Comparison of ENCODE assay signal across 35 cellular contexts in the genomic region with DNA sequence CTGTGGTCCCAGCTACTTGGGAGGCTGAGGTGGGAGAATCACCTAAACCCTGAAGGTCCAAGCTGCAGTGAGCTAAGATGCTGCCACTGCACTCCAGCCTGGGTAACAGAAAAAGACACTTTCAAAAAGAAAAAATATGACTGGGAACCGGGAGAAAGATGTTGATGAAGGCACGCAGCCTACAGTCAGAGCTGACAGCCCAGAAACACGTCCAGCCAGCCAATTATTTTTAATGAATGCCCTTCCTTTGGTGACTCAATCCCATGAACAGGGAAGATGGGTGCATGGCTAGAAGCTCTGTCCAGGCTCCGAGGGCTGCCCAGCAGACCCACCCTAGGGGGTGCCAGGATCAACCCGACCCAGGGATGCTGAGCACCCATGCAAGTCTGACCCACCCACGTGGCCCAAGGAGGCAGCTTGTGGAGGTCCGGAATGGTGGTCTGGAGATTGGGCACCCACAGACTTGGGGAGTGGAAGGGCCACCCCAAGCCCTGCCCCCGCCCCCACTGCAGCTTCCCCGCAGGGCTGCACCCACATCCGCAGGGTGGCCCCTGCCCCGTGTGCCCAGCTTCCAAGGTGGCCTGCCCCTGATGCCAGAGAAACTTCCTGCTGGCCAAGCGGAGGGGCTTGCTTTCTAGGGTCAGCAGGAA. TPM values are rescaled to one million over a fixed set of nuclear protein-coding genes. Genes with fewer than 3 reads are reported as not detected.
DNase-seq lines count a peak whose midpoint lies in the region; ATAC-seq and TF ChIP-seq lines count a peak whose summit lies in the region.
"Had no signal": no experiment of that assay in that cellular context is flagged by ENCODE, and none has a peak within 500 bp of the region (broad histone marks: within the 10 kb centered on the region; RNA-seq: fewer than 3 reads in every experiment).

No MANE protein-coding gene starts in this region.

- no peaks in the 10 kb centered on the region for H3K27me3 ChIP-seq in vagina
- H3K27me3 ChIP-seq: cardiac muscle cell, heart left ventricle, pancreas, upper lobe of left lung had no signal

- no peak for TF ChIP-seq POLR2A in vagina (IDR thresholded peaks at IDR 0.05)

- TF ChIP-seq CTCF in glutamatergic neuron (IDR thresholded peaks at IDR 0.05; ENCODE audit: partially characterized antibody, unreplicated experiment) (no peak), vagina (IDR thresholded peaks at IDR 0.05) (no peak)

- H3K9me3 Mint-ChIP-seq in glutamatergic neuron (ENCODE audit: unreplicated experiment) = peaks cover 5% of the 10 kb centered on the region
- H3K9me3 Mint-ChIP-seq: activated T-helper 17 cell treated with anti-CD3 and anti-CD28 coated beads, Interleukin-2, amount 50 U/mL, for 72 hours; CD4-positive, alpha-beta T cell; neural crest cell had no signal

- no peaks in the 10 kb centered on the region for H3K36me3 ChIP-seq in vagina
- H3K36me3 ChIP-seq: cardiac muscle cell, heart left ventricle, pancreas, upper lobe of left lung had no signal

- intact Hi-C loops in Right ventricle myocardium superior (cut with DNase I) (no loop called here), cardiac septum (cut with DNase I) (no loop called here), posterior vena cava (cut with DNase I) (no loop called here), vagina (cut with DNase I) (no loop called here)

- peaks cover 16% of the 10 kb centered on the region for H3K4me1 Mint-ChIP-seq in glutamatergic neuron (ENCODE audit: low read depth, unreplicated experiment)
- H3K4me1 Mint-ChIP-seq: activated T-helper 17 cell treated with anti-CD3 and anti-CD28 coated beads, Interleukin-2, amount 50 U/mL, for 72 hours; neural crest cell had no signal

- H3K27me3 Mint-ChIP-seq in glutamatergic neuron (ENCODE audit: unreplicated experiment) = peaks cover 5% of the 10 kb centered on the region
- H3K27me3 Mint-ChIP-seq: activated T-helper 17 cell treated with anti-CD3 and anti-CD28 coated beads, Interleukin-2, amount 50 U/mL, for 72 hours; CD4-positive, alpha-beta T cell had no signal

- ATAC-seq in Right ventricle myocardium superior (ENCODE audit: poor library complexity) = no peak
- ATAC-seq: activated CD8-positive, alpha-beta T cell treated with anti-CD3 and anti-CD28 coated beads, Interleukin-2, amount 10 ng/mL, durations not matched to agents 7 days and 5 days; activated T-helper 17 cell treated with anti-CD3 and anti-CD28 coated beads, Interleukin-2, amount 50 U/mL, for 72 hours; HCT116; Panc1; pancreas had no signal

- no peak overlapping the region for H3K27ac Mint-ChIP-seq in glutamatergic neuron (ENCODE audit: unreplicated experiment)
- H3K27ac Mint-ChIP-seq: activated CD8-positive, alpha-beta T cell treated with anti-CD3 and anti-CD28 coated beads, Interleukin-2, amount 10 ng/mL, durations not matched to agents 7 days and 5 days; activated naive CD8-positive, alpha-beta T cell; activated T-helper 17 cell treated with anti-CD3 and anti-CD28 coated beads, Interleukin-2, amount 50 U/mL, for 72 hours; CD4-positive, alpha-beta T cell had no signal

- peak overlapping the region; percentile 72 for H3K27ac ChIP-seq in vagina
- H3K27ac ChIP-seq: cardiac muscle cell, pancreas, upper lobe of left lung, VCaP had no signal

- H3K36me3 Mint-ChIP-seq in glutamatergic neuron (ENCODE audit: unreplicated experiment) = peaks cover 8% of the 10 kb centered on the region
- H3K36me3 Mint-ChIP-seq: activated naive CD8-positive, alpha-beta T cell had no signal

- H3K4me1 ChIP-seq in vagina = peaks cover 43% of the 10 kb centered on the region
- H3K4me1 ChIP-seq: pancreas, upper lobe of left lung had no signal

- H3K9me3 ChIP-seq in vagina = no peaks in the 10 kb centered on the region
- H3K9me3 ChIP-seq: heart left ventricle, pancreas had no signal

- DNase-seq in Right ventricle myocardium superior = peak; percentile 24
- no peak for DNase-seq in cardiac septum (ENCODE audit: low spot score)
- DNase-seq in glutamatergic neuron = peak; percentile 9
- DNase-seq in posterior vena cava (ENCODE audit: low spot score) = peak; percentile 76
- DNase-seq in vagina (ENCODE audit: extremely low spot score in 2 of 2) = no peak
- DNase-seq in globus pallidus (ENCODE audit: low spot score) = no peak
- no peak for DNase-seq in activated CD4-positive, alpha-beta T cell treated with anti-CD3 and anti-CD28 coated beads for 1 hour
- no peak for DNase-seq in NCI-H82 treated with DMSO at 0.1 percent for 48 hours (lab: John Stamatoyannopoulos, UW; ENCODE audit: unreplicated experiment)
- DNase-seq: activated CD4-positive, alpha-beta T cell treated with anti-CD3 and anti-CD28 coated beads for 4 hours; activated CD8-positive, alpha-beta T cell treated with anti-CD3 and anti-CD28 coated beads, Interleukin-2, amount 10 ng/mL, durations not matched to agents 7 days and 5 days; anterior cingulate cortex; CD4-positive, alpha-beta T cell; cortex of kidney; DND-41; islet precursor cell; Karpas-422; NCI-H1417; NCI-H2029 treated with DMSO at 0.1 percent for 48 hours; NCI-H226; NCI-H748 treated with DMSO at 0.1 percent for 48 hours; stimulated activated CD4-positive, alpha-beta T cell treated with anti-CD3 and anti-CD28 coated beads, Interleukin-12 subunit alpha, Interleukin-12 subunit beta, amount 100 ng/mL, for 4 hours; stimulated activated CD4-positive, alpha-beta T cell treated with anti-CD3 and anti-CD28 coated beads, Interleukin-4, amount 100 ng/mL, for 1 hour; SW 1271; T-helper 9 cell; upper lobe of left lung had no signal

- no peak overlapping the region for H3K4me3 ChIP-seq in vagina
- H3K4me3 ChIP-seq: cardiac muscle cell, heart left ventricle, lung, pancreas, upper lobe of left lung had no signal

- no peak overlapping the region for H3K4me3 Mint-ChIP-seq in glutamatergic neuron (ENCODE audit: unreplicated experiment)
- H3K4me3 Mint-ChIP-seq: activated CD8-positive, alpha-beta T cell treated with anti-CD3 and anti-CD28 coated beads, Interleukin-2, amount 10 ng/mL, durations not matched to agents 7 days and 5 days; activated naive CD8-positive, alpha-beta T cell; activated T-helper 17 cell treated with anti-CD3 and anti-CD28 coated beads, Interleukin-2, amount 50 U/mL, for 72 hours; CD4-positive, alpha-beta T cell; neural crest cell had no signal

RNA-seq across cellular contexts. Expression of a gene that starts 51.0 kb away (rescaled TPM):
- total RNA-seq in Right ventricle myocardium superior (3.6 TPM), cardiac septum (5.9 TPM), glutamatergic neuron (ENCODE audit: unreplicated experiment) (23.5 TPM), posterior vena cava (10 to 100 TPM; 27.1 to 62.0 TPM), vagina (17.4 TPM)
- total RNA-seq: activated CD8-positive, alpha-beta T cell treated with anti-CD3 and anti-CD28 coated beads, Interleukin-2, amount 10 ng/mL, durations not matched to agents 7 days and 5 days; activated T-helper 17 cell treated with anti-CD3 and anti-CD28 coated beads, Interleukin-2, amount 50 U/mL, for 72 hours; CD4-positive, alpha-beta T cell had no signal

Comparison
In these comparisons a context has a peak if more than half of its experiments do, and no peak if none do; other contexts are left out.
1. DNase-seq: peak in Right ventricle myocardium superior (single experiment), glutamatergic neuron (single experiment) and posterior vena cava (single experiment); none in cardiac septum (single experiment), vagina (0 of 2), globus pallidus (single experiment), activated CD4-positive, alpha-beta T cell treated with anti-CD3 and anti-CD28 coated beads for 1 hour (single experiment) and NCI-H82 treated with DMSO at 0.1 percent for 48 hours (single experiment).